14 cellular contexts compared by ENCODE assay signal in the genomic region with DNA sequence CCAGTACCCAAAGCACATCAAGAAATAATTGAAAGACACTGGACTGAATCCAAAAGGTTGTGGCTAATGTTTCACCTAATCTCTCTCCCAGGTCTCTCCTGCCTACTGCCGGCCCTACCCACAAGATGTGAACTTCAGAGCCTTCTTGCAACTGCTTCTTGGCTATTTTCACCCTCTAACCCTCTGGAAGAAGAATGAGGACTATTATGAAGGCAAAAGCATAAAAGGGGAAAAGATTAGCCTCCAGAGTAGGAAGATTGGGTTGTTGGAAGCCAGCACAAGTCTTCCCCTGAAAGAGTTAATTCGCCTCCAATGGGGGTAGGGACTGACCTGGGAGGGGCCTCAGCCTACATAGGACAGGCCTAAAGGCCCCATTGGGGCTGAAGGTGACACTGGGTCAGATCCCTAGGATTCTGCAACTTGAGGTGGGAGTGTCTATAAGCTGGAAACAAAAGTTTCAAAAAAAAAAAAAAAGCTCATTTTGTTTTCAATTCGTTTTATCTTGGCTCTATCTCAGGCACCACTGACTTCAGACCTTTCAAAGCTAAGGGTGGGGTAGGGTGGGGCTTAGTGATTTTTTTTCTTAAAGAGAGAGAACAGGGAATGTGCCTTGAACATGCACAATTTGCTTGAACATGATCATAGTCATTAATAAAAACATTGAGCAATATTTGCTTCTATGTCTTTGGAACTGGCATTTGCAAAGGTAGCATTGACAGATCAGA.
DNase-seq lines count a peak whose midpoint lies in the region; ATAC-seq, FAIRE-seq and TF ChIP-seq lines count a peak whose summit lies in the region.
"Had no signal": no experiment of that assay in that cellular context is flagged by ENCODE, and none has a peak within 500 bp of the region (broad histone marks: within the 10 kb centered on the region; RNA-seq: fewer than 3 reads in every experiment).

No MANE protein-coding gene starts in this region.

- DNase-seq in DMS79 treated with DMSO at 0.1 percent for 48 hours (lab: John Stamatoyannopoulos, UW) (peak; percentile 0), DMS79 (lab: John Stamatoyannopoulos, UW) (no peak), H1 (ENCODE audit: low read depth in 1 of 2, low spot score in 2 of 2) (no peak), lower lobe of right lung (no peak), upper lobe of left lung (no peak), head of caudate nucleus (no peak), iPS-NIHi7 (ENCODE audit: extremely low spot score) (no peak), foreskin fibroblast (no peak)
- DNase-seq: activated CD4-positive, alpha-beta memory T cell treated with anti-CD3 and anti-CD28 coated beads for 36 hours; activated naive CD4-positive, alpha-beta T cell; foreskin melanocyte; GOT3; SK-N-SH had no signal

- no peak overlapping the region for H3K4me2 ChIP-seq in H1 (ENCODE audit: insufficient read depth in 1 of 2, low read depth in 2 of 2, low read length in 2 of 2)
- H3K4me2 ChIP-seq: SK-N-SH had no signal

- intact Hi-C loops in lower lobe of right lung (cut with DNase I): no loop called here
- intact Hi-C loops in head of caudate nucleus (cut with DNase I): no loop called here

- H3K18ac ChIP-seq in H1 (ENCODE audit: extremely low read depth, low read length): no peak overlapping the region

- H3K79me2 ChIP-seq in H1 (ENCODE audit: control insufficient read depth in 1 of 2, insufficient read depth in 2 of 2, low read length in 2 of 2): no peaks in the 10 kb centered on the region

- POLR2A ChIA-PET in H1 (lab: Charles Lee; ENCODE audit: partially characterized antibody): no interaction called here

- FAIRE-seq in H1 (lab: Jason Lieb, UNC): no peak

- no peak for TF ChIP-seq RAD21 in H1 (IDR thresholded peaks at IDR 0.05 in 1 of 2, conservative IDR thresholded peaks at IDR 0.05 in 1 of 2; ENCODE audit: low read depth in 2 of 2, low read length in 2 of 2)

- TF ChIP-seq CTCF in H1 (IDR thresholded peaks at IDR 0.05; ENCODE audit: control extremely low read depth in 1 of 3, insufficient read depth in 1 of 3, low read depth in 1 of 3, low read length in 3 of 3) (no peak), lower lobe of right lung (IDR thresholded peaks at IDR 0.05) (no peak), upper lobe of left lung (IDR thresholded peaks at IDR 0.05) (no peak), foreskin fibroblast (IDR thresholded peaks at IDR 0.05; ENCODE audit: low read depth, low read length) (no peak)

- H3K27ac ChIP-seq in H1 (ENCODE audit: low read depth, low read length) (no peak overlapping the region), lower lobe of right lung (no peak overlapping the region), upper lobe of left lung (peak overlapping the region in 3 of 4 donors; percentile 4 to 31 (median 16))
- H3K27ac ChIP-seq: 22Rv1 had no signal

- H3K23ac ChIP-seq in H1 (ENCODE audit: insufficient read length): no peak overlapping the region

- no peak overlapping the region for H4K91ac ChIP-seq in H1 (replicated peaks; ENCODE audit: insufficient read length, low read length)

- H3K56ac ChIP-seq in H1 (replicated peaks; ENCODE audit: insufficient read length, low read depth, low read length): no peak overlapping the region

- H3K14ac ChIP-seq in H1 (ENCODE audit: insufficient read length): no peak overlapping the region

- TF ChIP-seq POLR2A in H1 (IDR thresholded peaks at IDR 0.05; ENCODE audit: control extremely low read depth in 1 of 2, low read depth in 2 of 2, low read length in 2 of 2) (no peak), upper lobe of left lung (IDR thresholded peaks at IDR 0.05) (no peak)

- H3K4me3 ChIP-seq in H1 (ENCODE audit: extremely low read depth in 1 of 4, insufficient read depth in 2 of 4, low read depth in 3 of 4, low read length in 4 of 4) (no peak overlapping the region), lower lobe of right lung (no peak overlapping the region), upper lobe of left lung (no peak overlapping the region), foreskin fibroblast (ENCODE audit: low read depth in 1 of 2, low read length in 2 of 2) (no peak overlapping the region)

- H4K5ac ChIP-seq in H1 (ENCODE audit: insufficient read length, low read depth, low read length): no peak overlapping the region

- WGBS in H1 (ENCODE audit: extremely low coverage in 1 of 2, insufficient coverage in 1 of 2, insufficient read length in 1 of 2, insufficient replicate concordance in 2 of 2, low coverage in 1 of 2, low lambda C conversion rate in 2 of 2, missing lambda C conversion rate in 1 of 2), 2 experiments: 80% methylated on average over 3 of the region's 3 CpGs; no CpG with 5 or more reads in 1 of the 2 experiments
- WGBS in upper lobe of left lung, 2 donors: 40 to 47% methylated on average over 3 of the region's 3 CpGs

- H2AFZ ChIP-seq in H1 (ENCODE audit: low read length): peak overlapping the region; percentile 48

- CTCF ChIA-PET in H1 (lab: Charles Lee; ENCODE audit: partially characterized antibody): interaction anchor here (0.6 kb wide), 1 partner anchor 1865 kb away, joined by 3 read pairs; no protein-coding TSS in a partner anchor

- H2BK15ac ChIP-seq in H1 (ENCODE audit: low read length): no peak overlapping the region

- H2BK12ac ChIP-seq in H1 (ENCODE audit: low read depth, low read length): no peak overlapping the region

- H4K8ac ChIP-seq in H1 (ENCODE audit: extremely low read depth, insufficient read depth, low read length): no peak overlapping the region

- peak; percentile 25 to 49 for ATAC-seq in lower lobe of right lung
- peak; percentile 25 to 61 for ATAC-seq in upper lobe of left lung (ENCODE audit: low FRiP score in 2 of 2)

- TF ChIP-seq EP300 in H1 (IDR thresholded peaks at IDR 0.05; ENCODE audit: borderline replicate concordance in 1 of 2, low read depth in 2 of 2, low read length in 2 of 2) (no peak), upper lobe of left lung (IDR thresholded peaks at IDR 0.05) (no peak)

- H3K9ac ChIP-seq in H1 (replicated peaks in 1 of 4; ENCODE audit: extremely low read depth in 1 of 4, low read depth in 3 of 4, low read length in 3 of 4): no peak overlapping the region
- H3K9ac ChIP-seq: SK-N-SH had no signal

- H3K36me3 ChIP-seq in H1 (ENCODE audit: control insufficient read depth in 2 of 4, insufficient read depth in 4 of 4, low read length in 3 of 4) (no peaks in the 10 kb centered on the region), lower lobe of right lung (no peaks in the 10 kb centered on the region), upper lobe of left lung (no peaks in the 10 kb centered on the region)

- H3K23me2 ChIP-seq in H1 (ENCODE audit: low read depth, low read length): no peaks in the 10 kb centered on the region

- H2BK5ac ChIP-seq in H1 (ENCODE audit: low read depth, low read length): no peak overlapping the region

- H3K9me3 ChIP-seq in H1 (ENCODE audit: insufficient read depth in 2 of 2, low read depth in 1 of 2, low read length in 1 of 2) (peaks cover 5 to 6% of the 10 kb centered on the region in 2 experiments; a peak in 1 of 4 replicates), lower lobe of right lung (no peaks in the 10 kb centered on the region), upper lobe of left lung (no peaks in the 10 kb centered on the region)
- H3K9me3 ChIP-seq: SK-N-SH had no signal

- H4K20me1 ChIP-seq in H1 (replicated peaks in 1 of 2; ENCODE audit: control insufficient read depth in 1 of 2, insufficient read depth in 2 of 2, low read length in 2 of 2): no peaks in the 10 kb centered on the region

- H3K79me1 ChIP-seq in H1 (ENCODE audit: low read depth, low read length): no peaks in the 10 kb centered on the region

- no peaks in the 10 kb centered on the region for H3K27me3 ChIP-seq in H1 (replicated peaks in 1 of 4; ENCODE audit: control insufficient read depth in 3 of 4, extremely low read depth in 1 of 4, insufficient read depth in 3 of 4, low read length in 3 of 4)
- no peaks in the 10 kb centered on the region for H3K27me3 ChIP-seq in lower lobe of right lung (ENCODE audit: low read depth)
- no peaks in the 10 kb centered on the region for H3K27me3 ChIP-seq in upper lobe of left lung

- H2BK20ac ChIP-seq in H1 (ENCODE audit: low read length): no peak overlapping the region

- H2AK5ac ChIP-seq in H1 (ENCODE audit: low read depth, low read length): no peak overlapping the region

- no peak overlapping the region for H2BK120ac ChIP-seq in H1 (replicated peaks; ENCODE audit: low read depth, low read length)

- H3K4me1 ChIP-seq in H1 (replicated peaks in 1 of 4; ENCODE audit: control insufficient read depth in 3 of 4, insufficient read depth in 4 of 4, low read length in 3 of 4) (0 out of 7 replicates have a peak, but pooled peaks cover 0 to 4% (median 0%) of the 10 kb centered on the region in 4 experiments), lower lobe of right lung (peaks cover 41% of the 10 kb centered on the region), upper lobe of left lung (peaks cover 8 to 38% (median 20%) of the 10 kb centered on the region in 4 donors)

- H3K4ac ChIP-seq in H1 (replicated peaks; ENCODE audit: insufficient read length, low read depth, low read length): no peak overlapping the region

TF ChIP-seq in H1, 55 proteins besides CTCF, POLR2A, EP300 and RAD21 (continues in another document):
- TF ChIP-seq BRCA1 (IDR thresholded peaks at IDR 0.05; ENCODE audit: low read depth, low read length) (no peak), SP4 (IDR thresholded peaks at IDR 0.05; ENCODE audit: low read length) (no peak), ASH2L (IDR thresholded peaks at IDR 0.05; ENCODE audit: low read length) (no peak), CBX5 (IDR thresholded peaks at IDR 0.05; ENCODE audit: low read depth, low read length) (no peak), CEBPB (IDR thresholded peaks at IDR 0.05; ENCODE audit: low read depth, low read length) (no peak), GTF2F1 (IDR thresholded peaks at IDR 0.05; ENCODE audit: borderline replicate concordance, low read depth, low read length) (no peak), TCF12 (IDR thresholded peaks at IDR 0.05; ENCODE audit: low read depth, low read length) (no peak), CHD2 (IDR thresholded peaks at IDR 0.05; ENCODE audit: low read length) (no peak), JUN (IDR thresholded peaks at IDR 0.05; ENCODE audit: low read depth, low read length) (no peak), FOSL1 (IDR thresholded peaks at IDR 0.05; ENCODE audit: insufficient read depth, low read depth, low read length) (no peak), SRF (IDR thresholded peaks at IDR 0.05; ENCODE audit: low read depth, low read length) (no peak), SIN3A (conservative IDR thresholded peaks at IDR 0.05 in 1 of 2, IDR thresholded peaks at IDR 0.05 in 1 of 2; ENCODE audit: low read depth in 1 of 2, low read length in 2 of 2) (no peak)
- TF ChIP-seq, protein P1, sequence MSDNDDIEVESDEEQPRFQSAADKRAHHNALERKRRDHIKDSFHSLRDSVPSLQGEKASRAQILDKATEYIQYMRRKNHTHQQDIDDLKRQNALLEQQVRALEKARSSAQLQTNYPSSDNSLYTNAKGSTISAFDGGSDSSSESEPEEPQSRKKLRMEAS (IDR thresholded peaks at IDR 0.05): no peak

Comparison
In these comparisons a context has a peak if more than half of its experiments do, and no peak if none do; other contexts are left out.
1. H3K27ac ChIP-seq: peak in upper lobe of left lung (3 of 4); none in H1 (single experiment) and lower lobe of right lung (single experiment).